ENCODE assay signal across 24 cellular contexts in the genomic region with DNA sequence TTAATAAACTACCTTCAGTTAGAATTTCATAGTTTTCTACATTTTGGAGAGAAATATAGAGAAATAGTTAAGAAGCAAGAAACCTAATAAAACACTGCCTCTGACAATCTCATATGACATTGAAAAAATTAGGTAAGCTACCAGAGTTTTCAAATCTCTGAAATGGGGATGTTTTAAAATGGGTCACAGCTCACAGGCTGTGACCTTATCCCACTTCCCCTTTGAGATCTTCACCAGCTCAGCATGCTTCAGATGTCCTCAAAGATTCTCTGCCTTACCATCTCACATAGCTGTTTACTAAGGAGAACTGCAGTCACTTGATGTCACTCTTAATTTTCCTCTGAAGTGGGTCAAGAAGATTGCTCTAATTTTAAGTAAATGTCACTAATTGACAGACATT.
"Had no signal": no experiment of that assay in that cellular context is flagged by ENCODE, and none has a peak within 500 bp of the region (broad histone marks: within the 10 kb centered on the region; RNA-seq: fewer than 3 reads in every experiment).

No MANE protein-coding gene starts in this region.

- ATAC-seq: activated CD4-positive, CD25-positive, alpha-beta regulatory T cell treated with anti-CD3 and anti-CD28 coated beads, Interleukin-2, amount 50 U/mL, for 24 hours; activated CD8-positive, alpha-beta T cell treated with anti-CD3 and anti-CD28 coated beads, Interleukin-2, amount 10 ng/mL, durations not matched to agents 7 days and 5 days had no signal

- DNase-seq: activated CD4-positive, alpha-beta T cell treated with anti-CD3 and anti-CD28 coated beads for 48 hours; activated CD4-positive, alpha-beta T cell treated with anti-CD3 and anti-CD28 coated beads, Interleukin-2, amount 50 U/mL, for 4 hours; activated CD8-positive, alpha-beta memory T cell treated with anti-CD3 and anti-CD28 coated beads, Interleukin-2, amount 50 U/mL, for 48 hours; activated CD8-positive, alpha-beta T cell treated with anti-CD3 and anti-CD28 coated beads, Interleukin-2, amount 10 ng/mL, durations not matched to agents 7 days and 5 days; activated effector memory CD4-positive, alpha-beta T cell treated with Interleukin-2 at 50 U/mL for 16 hours; activated naive CD4-positive, alpha-beta T cell treated with Interleukin-2 at 50 U/mL for 16 hours; activated T-cell treated with anti-CD3 and anti-CD28 coated beads, Interleukin-2, amount 50 U/mL, for 1 hour; amygdala; cortex of kidney; MG63; MV-4-11; NCI-H1092 treated with DMSO at 0.1 percent for 48 hours; NCI-H1417 treated with DMSO at 0.1 percent for 48 hours; NCI-H1694; NCI-H2029; NCI-H2107; NCI-H345; NCI-H510A; NCI-H526 treated with DMSO at 0.1 percent for 48 hours; PC-9; SJCRH30; SK-N-SH; T-helper 1 cell had no signal

- H3K4me3 ChIP-seq: MG63, PC-9, SJCRH30 had no signal
